16 cellular contexts compared by ENCODE assay signal in genomic region chr11:103671143-103671651, GRCh38.
DNase-seq lines count a peak whose midpoint lies in the region; ATAC-seq and TF ChIP-seq lines count a peak whose summit lies in the region.
"Had no signal": no experiment of that assay in that cellular context is flagged by ENCODE, and none has a peak within 500 bp of the region (broad histone marks: within the 10 kb centered on the region; RNA-seq: fewer than 3 reads in every experiment).

No MANE protein-coding gene starts in this region.

- TF ChIP-seq CTCF in AG04450 (IDR thresholded peaks at IDR 0.05; ENCODE audit: low read depth, low read length) (0 out of 2 replicates have a peak, but pooled peaks have one; percentile 16), epithelial cell of esophagus (IDR thresholded peaks at IDR 0.05; ENCODE audit: insufficient read depth, low read depth, low read length, missing control alignments) (peak; percentile 25), tibial nerve (IDR thresholded peaks at IDR 0.05) (no peak)

- H3K36me3 ChIP-seq in tibial nerve: no peaks in the 10 kb centered on the region
- H3K36me3 ChIP-seq: sigmoid colon, SJSA1 had no signal

- ATAC-seq in GM21526 (IDR thresholded peaks at IDR 0.05; ENCODE audit: low FRiP score, unreplicated experiment) (peak; percentile 76), left ventricle myocardium superior (no peak), left colon (no peak)

- CTCF ChIA-PET in AG04450 (lab: Charles Lee): interaction anchor here (0.5 to 2.0 kb wide), 2 partner anchors 11 to 299 kb away, joined by 9 to 10 read pairs; no protein-coding TSS in a partner anchor

- intact Hi-C loops in left ventricle myocardium superior (cut with micrococcal nuclease): no loop called here
- intact Hi-C loops in left colon (cut with DNase I, micrococcal nuclease): no loop called here

- TF ChIP-seq POLR2A in erythroblast (IDR thresholded peaks at IDR 0.05; ENCODE audit: low read length): no peak
- TF ChIP-seq POLR2A in tibial nerve (IDR thresholded peaks at IDR 0.05): no peak

- POLR2A ChIA-PET in AG04450 (lab: Yijun Ruan, JAX): no interaction called here

- DNase-seq in AG04450 (ENCODE audit: low read depth, low spot score) (no peak), MV-4-11 (lab: John Stamatoyannopoulos, UW) (peak; percentile 56), epithelial cell of esophagus (ENCODE audit: low read depth) (no peak), erythroblast (lab: John Stamatoyannopoulos, UW) (no peak), left ventricle myocardium superior (no peak), tibial nerve (ENCODE audit: low spot score in 2 of 2) (no peak), left colon (no peak)
- DNase-seq: activated CD4-positive, alpha-beta T cell treated with anti-CD3 and anti-CD28 coated beads, Interleukin-2, amount 10 ng/mL, durations not matched to agents 24 days and 14 days; activated naive CD4-positive, alpha-beta T cell treated with anti-CD3 and anti-CD28 coated beads, Interleukin-2, amount 10 ng/mL, durations not matched to agents 7 days and 5 days; CD4-positive, alpha-beta memory T cell; hippocampal formation; NCI-H1694; sigmoid colon; stimulated activated CD4-positive, alpha-beta T cell treated with anti-CD3 and anti-CD28 coated beads, Interleukin-2, amount 100 ng/mL, for 24 hours had no signal

- H3K27ac ChIP-seq in AG04450 (ENCODE audit: low read depth, low read length) (no peak overlapping the region), tibial nerve (no peak overlapping the region)
- H3K27ac ChIP-seq: sigmoid colon, SJSA1 had no signal

- H3K27me3 ChIP-seq in AG04450 (ENCODE audit: control insufficient read depth, insufficient read depth, low read length) (no peaks in the 10 kb centered on the region), tibial nerve (no peaks in the 10 kb centered on the region)
- H3K27me3 ChIP-seq: sigmoid colon, SJSA1 had no signal

- no peak for TF ChIP-seq EP300 in tibial nerve (IDR thresholded peaks at IDR 0.05)

- H3K4me3 ChIP-seq in AG04450 (ENCODE audit: low read depth, low read length) (no peak overlapping the region), epithelial cell of esophagus (ENCODE audit: low read length) (no peak overlapping the region), tibial nerve (no peak overlapping the region)
- H3K4me3 ChIP-seq: sigmoid colon, SJSA1 had no signal

- WGBS in tibial nerve, 2 donors: 59 to 64% methylated on average over 2 of the region's 2 CpGs

- H3K9me3 ChIP-seq in AG04450 (ENCODE audit: control insufficient read depth, insufficient read depth, low read length) (no peaks in the 10 kb centered on the region), tibial nerve (no peaks in the 10 kb centered on the region)
- H3K9me3 ChIP-seq: sigmoid colon, SJSA1 had no signal

- H3K4me1 ChIP-seq in tibial nerve: no peaks in the 10 kb centered on the region
- H3K4me1 ChIP-seq: sigmoid colon had no signal

Comparison
In these comparisons a context has a peak if more than half of its experiments do, and no peak if none do; other contexts are left out.
1. CTCF ChIP-seq: peak in AG04450 (single experiment) and epithelial cell of esophagus (single experiment); none in tibial nerve (0 of 5).